12 cellular contexts compared by ENCODE assay signal in the genomic region with DNA sequence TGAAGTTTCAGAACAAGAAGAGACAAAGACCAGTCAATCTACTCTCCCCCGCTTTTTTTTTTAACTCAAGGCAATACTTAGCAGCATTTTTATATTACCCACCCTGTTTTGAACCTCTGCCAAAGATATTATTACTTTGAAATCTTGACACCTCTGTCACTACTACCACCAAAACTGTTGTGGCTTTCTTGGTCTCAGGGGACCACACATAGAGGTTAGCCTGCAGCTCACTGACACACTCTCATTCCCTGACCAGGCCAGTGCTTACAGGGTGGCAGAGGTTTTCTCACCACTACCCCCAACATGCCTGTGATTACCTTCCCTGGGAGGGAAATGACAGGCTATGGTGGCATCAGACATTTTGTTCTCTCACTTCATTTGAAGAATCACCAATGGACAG.
A peak's percentile ranks its signal among the peaks of the same experiment; 100 is the strongest.
DNase-seq lines count a peak whose midpoint lies in the region; ATAC-seq and TF ChIP-seq lines count a peak whose summit lies in the region.
"Had no signal": no experiment of that assay in that cellular context is flagged by ENCODE, and none has a peak within 500 bp of the region (broad histone marks: within the 10 kb centered on the region; RNA-seq: fewer than 3 reads in every experiment).

No MANE protein-coding gene starts in this region.

- no peak overlapping the region for H3K4me3 ChIP-seq in mucosa of descending colon
- H3K4me3 ChIP-seq: uterus had no signal

- no peaks in the 10 kb centered on the region for H3K9me3 Mint-ChIP-seq in activated T-helper 17 cell treated with anti-CD3 and anti-CD28 coated beads, Interleukin-2, amount 50 U/mL, for 72 hours
- H3K9me3 Mint-ChIP-seq: nephron, T-cell had no signal

- no peaks in the 10 kb centered on the region for H3K4me1 Mint-ChIP-seq in activated T-helper 17 cell treated with anti-CD3 and anti-CD28 coated beads, Interleukin-2, amount 50 U/mL, for 72 hours

- H3K36me3 Mint-ChIP-seq in activated T-helper 17 cell treated with anti-CD3 and anti-CD28 coated beads, Interleukin-2, amount 50 U/mL, for 72 hours (ENCODE audit: low read depth): peaks cover 10% of the 10 kb centered on the region

- H3K36me3 ChIP-seq in mucosa of descending colon (ENCODE audit: low read depth): no peaks in the 10 kb centered on the region
- H3K36me3 ChIP-seq: uterus had no signal

- H3K4me1 ChIP-seq in mucosa of descending colon (ENCODE audit: low read depth): no peaks in the 10 kb centered on the region
- H3K4me1 ChIP-seq: uterus had no signal

- ATAC-seq in GM18508 (IDR thresholded peaks at IDR 0.05; ENCODE audit: insufficient read depth, unreplicated experiment): peak; percentile 79
- ATAC-seq in GM21360 (IDR thresholded peaks at IDR 0.05; ENCODE audit: unreplicated experiment): peak; percentile 85
- ATAC-seq in HG03064 (IDR thresholded peaks at IDR 0.05; ENCODE audit: low read depth, unreplicated experiment): peak; percentile 98
- peak; percentile 45 for ATAC-seq in activated T-helper 17 cell treated with anti-CD3 and anti-CD28 coated beads, Interleukin-2, amount 50 U/mL, for 72 hours (replicated peaks)
- ATAC-seq in mucosa of descending colon: no peak

- H3K9me3 ChIP-seq in mucosa of descending colon: no peaks in the 10 kb centered on the region
- H3K9me3 ChIP-seq: uterus had no signal

- no peak for TF ChIP-seq CTCF in mucosa of descending colon (IDR thresholded peaks at IDR 0.05)

- no peak overlapping the region for H3K27ac Mint-ChIP-seq in activated T-helper 17 cell treated with anti-CD3 and anti-CD28 coated beads, Interleukin-2, amount 50 U/mL, for 72 hours
- H3K27ac Mint-ChIP-seq: nephron had no signal

- no peak for DNase-seq in NCI-H187 (lab: John Stamatoyannopoulos, UW)
- no peak for DNase-seq in NCI-H2171 treated with DMSO at 0.1 percent for 48 hours (lab: John Stamatoyannopoulos, UW)
- DNase-seq in GOT3 (lab: John Stamatoyannopoulos, UW): no peak
- DNase-seq in mucosa of descending colon: no peak
- DNase-seq: NCI-H2171, uterus had no signal

- no peaks in the 10 kb centered on the region for H3K27me3 Mint-ChIP-seq in activated T-helper 17 cell treated with anti-CD3 and anti-CD28 coated beads, Interleukin-2, amount 50 U/mL, for 72 hours
- H3K27me3 Mint-ChIP-seq: T-cell had no signal

- intact Hi-C loops in mucosa of descending colon (cut with DNase I, micrococcal nuclease): no loop called here

- H3K4me3 Mint-ChIP-seq in activated T-helper 17 cell treated with anti-CD3 and anti-CD28 coated beads, Interleukin-2, amount 50 U/mL, for 72 hours: no peak overlapping the region
- H3K4me3 Mint-ChIP-seq: nephron, T-cell had no signal
